1 cellular context compared by ENCODE assay signal in the genomic region with DNA sequence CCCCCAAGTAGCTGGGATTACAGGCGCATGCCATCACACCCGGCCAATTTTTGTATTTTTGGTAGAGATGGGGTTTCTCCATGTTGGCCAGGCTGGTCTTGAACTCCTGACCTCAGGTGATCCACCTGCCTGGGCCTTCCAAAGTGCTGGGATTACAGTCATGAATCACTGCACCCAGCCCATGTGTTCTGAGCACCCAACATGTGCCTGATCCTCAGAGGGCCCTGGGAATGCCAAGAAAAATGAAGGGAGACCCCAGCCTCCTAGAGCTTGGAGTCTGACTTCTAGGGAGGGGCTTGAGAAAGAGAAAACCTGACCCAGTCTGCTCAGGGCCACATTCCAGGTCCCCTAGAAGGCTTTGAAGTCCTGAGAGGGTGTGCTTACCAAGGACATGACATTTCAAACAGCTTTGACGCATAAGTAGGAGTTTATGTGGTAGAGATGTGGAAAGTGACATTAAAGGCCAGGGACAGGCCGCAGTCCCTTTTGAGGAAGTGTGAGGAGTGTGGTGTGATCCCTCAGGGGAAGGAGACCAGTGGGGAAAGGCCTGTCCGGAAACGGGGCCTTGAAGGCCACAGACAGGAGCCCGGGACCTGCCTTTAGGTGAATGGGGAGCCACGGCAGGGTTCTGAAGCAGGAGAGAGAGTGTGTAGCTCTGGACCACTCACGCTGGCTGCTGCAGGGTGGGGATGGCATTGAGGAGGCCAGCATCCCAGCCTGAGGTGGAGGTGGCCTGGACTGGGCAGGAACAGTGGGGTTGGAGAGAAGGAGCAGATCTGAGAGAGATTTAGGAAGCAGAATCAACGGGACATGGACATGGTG.
TF ChIP-seq lines count a peak whose summit lies in the region.

No MANE protein-coding gene starts in this region.

TF ChIP-seq in GM12878, 131 proteins besides CTCF, POLR2A, EP300 and RAD21 (continues in another document):
- TF ChIP-seq BCL11A (IDR thresholded peaks at IDR 0.05; ENCODE audit: low read depth, low read length): peak; percentile 86
- TF ChIP-seq, protein P1, sequence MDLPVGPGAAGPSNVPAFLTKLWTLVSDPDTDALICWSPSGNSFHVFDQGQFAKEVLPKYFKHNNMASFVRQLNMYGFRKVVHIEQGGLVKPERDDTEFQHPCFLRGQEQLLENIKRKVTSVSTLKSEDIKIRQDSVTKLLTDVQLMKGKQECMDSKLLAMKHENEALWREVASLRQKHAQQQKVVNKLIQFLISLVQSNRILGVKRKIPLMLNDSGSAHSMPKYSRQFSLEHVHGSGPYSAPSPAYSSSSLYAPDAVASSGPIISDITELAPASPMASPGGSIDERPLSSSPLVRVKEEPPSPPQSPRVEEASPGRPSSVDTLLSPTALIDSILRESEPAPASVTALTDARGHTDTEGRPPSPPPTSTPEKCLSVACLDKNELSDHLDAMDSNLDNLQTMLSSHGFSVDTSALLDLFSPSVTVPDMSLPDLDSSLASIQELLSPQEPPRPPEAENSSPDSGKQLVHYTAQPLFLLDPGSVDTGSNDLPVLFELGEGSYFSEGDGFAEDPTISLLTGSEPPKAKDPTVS (IDR thresholded peaks at IDR 0.05; ENCODE audit: low read depth, low read length): no peak
- TF ChIP-seq, protein P2, sequence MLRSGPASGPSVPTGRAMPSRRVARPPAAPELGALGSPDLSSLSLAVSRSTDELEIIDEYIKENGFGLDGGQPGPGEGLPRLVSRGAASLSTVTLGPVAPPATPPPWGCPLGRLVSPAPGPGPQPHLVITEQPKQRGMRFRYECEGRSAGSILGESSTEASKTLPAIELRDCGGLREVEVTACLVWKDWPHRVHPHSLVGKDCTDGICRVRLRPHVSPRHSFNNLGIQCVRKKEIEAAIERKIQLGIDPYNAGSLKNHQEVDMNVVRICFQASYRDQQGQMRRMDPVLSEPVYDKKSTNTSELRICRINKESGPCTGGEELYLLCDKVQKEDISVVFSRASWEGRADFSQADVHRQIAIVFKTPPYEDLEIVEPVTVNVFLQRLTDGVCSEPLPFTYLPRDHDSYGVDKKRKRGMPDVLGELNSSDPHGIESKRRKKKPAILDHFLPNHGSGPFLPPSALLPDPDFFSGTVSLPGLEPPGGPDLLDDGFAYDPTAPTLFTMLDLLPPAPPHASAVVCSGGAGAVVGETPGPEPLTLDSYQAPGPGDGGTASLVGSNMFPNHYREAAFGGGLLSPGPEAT (IDR thresholded peaks at IDR 0.05; ENCODE audit: low read depth): peak; percentile 80
- TF ChIP-seq MXI1 (IDR thresholded peaks at IDR 0.05; ENCODE audit: low read depth, low read length): 0 out of 2 replicates have a peak, but pooled peaks have one; percentile 31
- TF ChIP-seq ZNF217 (IDR thresholded peaks at IDR 0.05): no peak; the same call in none of the 2 replicates
- peak; percentile 92 for TF ChIP-seq RUNX3 (IDR thresholded peaks at IDR 0.05; ENCODE audit: low read length)
- TF ChIP-seq POU2F2 (IDR thresholded peaks at IDR 0.05; ENCODE audit: borderline replicate concordance, low read depth, low read length): peak; percentile 56; the same call in 1 of the 3 replicates
- no peak for TF ChIP-seq TARDBP (IDR thresholded peaks at IDR 0.05; ENCODE audit: borderline replicate concordance)
- TF ChIP-seq, protein P3, sequence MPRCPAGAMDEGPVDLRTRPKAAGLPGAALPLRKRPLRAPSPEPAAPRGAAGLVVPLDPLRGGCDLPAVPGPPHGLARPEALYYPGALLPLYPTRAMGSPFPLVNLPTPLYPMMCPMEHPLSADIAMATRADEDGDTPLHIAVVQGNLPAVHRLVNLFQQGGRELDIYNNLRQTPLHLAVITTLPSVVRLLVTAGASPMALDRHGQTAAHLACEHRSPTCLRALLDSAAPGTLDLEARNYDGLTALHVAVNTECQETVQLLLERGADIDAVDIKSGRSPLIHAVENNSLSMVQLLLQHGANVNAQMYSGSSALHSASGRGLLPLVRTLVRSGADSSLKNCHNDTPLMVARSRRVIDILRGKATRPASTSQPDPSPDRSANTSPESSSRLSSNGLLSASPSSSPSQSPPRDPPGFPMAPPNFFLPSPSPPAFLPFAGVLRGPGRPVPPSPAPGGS (IDR thresholded peaks at IDR 0.05; ENCODE audit: borderline replicate concordance, insufficient read depth, low read depth, low read length, poor library complexity, severe bottlenecking): peak; percentile 76
- TF ChIP-seq SMC3 (IDR thresholded peaks at IDR 0.05; ENCODE audit: borderline replicate concordance, low read length): no peak
- no peak for TF ChIP-seq CHD1 (IDR thresholded peaks at IDR 0.05; ENCODE audit: low read depth, low read length)
- TF ChIP-seq RAD51 (IDR thresholded peaks at IDR 0.05): no peak
- TF ChIP-seq RCOR1 (conservative IDR thresholded peaks at IDR 0.05; ENCODE audit: low read depth, low read length): no peak
- TF ChIP-seq, protein P4, sequence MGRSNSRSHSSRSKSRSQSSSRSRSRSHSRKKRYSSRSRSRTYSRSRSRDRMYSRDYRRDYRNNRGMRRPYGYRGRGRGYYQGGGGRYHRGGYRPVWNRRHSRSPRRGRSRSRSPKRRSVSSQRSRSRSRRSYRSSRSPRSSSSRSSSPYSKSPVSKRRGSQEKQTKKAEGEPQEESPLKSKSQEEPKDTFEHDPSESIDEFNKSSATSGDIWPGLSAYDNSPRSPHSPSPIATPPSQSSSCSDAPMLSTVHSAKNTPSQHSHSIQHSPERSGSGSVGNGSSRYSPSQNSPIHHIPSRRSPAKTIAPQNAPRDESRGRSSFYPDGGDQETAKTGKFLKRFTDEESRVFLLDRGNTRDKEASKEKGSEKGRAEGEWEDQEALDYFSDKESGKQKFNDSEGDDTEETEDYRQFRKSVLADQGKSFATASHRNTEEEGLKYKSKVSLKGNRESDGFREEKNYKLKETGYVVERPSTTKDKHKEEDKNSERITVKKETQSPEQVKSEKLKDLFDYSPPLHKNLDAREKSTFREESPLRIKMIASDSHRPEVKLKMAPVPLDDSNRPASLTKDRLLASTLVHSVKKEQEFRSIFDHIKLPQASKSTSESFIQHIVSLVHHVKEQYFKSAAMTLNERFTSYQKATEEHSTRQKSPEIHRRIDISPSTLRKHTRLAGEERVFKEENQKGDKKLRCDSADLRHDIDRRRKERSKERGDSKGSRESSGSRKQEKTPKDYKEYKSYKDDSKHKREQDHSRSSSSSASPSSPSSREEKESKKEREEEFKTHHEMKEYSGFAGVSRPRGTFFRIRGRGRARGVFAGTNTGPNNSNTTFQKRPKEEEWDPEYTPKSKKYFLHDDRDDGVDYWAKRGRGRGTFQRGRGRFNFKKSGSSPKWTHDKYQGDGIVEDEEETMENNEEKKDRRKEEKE (IDR thresholded peaks at IDR 0.05): no peak
- TF ChIP-seq CBX5 (IDR thresholded peaks at IDR 0.05; ENCODE audit: low read depth): no peak
- TF ChIP-seq, protein P5, sequence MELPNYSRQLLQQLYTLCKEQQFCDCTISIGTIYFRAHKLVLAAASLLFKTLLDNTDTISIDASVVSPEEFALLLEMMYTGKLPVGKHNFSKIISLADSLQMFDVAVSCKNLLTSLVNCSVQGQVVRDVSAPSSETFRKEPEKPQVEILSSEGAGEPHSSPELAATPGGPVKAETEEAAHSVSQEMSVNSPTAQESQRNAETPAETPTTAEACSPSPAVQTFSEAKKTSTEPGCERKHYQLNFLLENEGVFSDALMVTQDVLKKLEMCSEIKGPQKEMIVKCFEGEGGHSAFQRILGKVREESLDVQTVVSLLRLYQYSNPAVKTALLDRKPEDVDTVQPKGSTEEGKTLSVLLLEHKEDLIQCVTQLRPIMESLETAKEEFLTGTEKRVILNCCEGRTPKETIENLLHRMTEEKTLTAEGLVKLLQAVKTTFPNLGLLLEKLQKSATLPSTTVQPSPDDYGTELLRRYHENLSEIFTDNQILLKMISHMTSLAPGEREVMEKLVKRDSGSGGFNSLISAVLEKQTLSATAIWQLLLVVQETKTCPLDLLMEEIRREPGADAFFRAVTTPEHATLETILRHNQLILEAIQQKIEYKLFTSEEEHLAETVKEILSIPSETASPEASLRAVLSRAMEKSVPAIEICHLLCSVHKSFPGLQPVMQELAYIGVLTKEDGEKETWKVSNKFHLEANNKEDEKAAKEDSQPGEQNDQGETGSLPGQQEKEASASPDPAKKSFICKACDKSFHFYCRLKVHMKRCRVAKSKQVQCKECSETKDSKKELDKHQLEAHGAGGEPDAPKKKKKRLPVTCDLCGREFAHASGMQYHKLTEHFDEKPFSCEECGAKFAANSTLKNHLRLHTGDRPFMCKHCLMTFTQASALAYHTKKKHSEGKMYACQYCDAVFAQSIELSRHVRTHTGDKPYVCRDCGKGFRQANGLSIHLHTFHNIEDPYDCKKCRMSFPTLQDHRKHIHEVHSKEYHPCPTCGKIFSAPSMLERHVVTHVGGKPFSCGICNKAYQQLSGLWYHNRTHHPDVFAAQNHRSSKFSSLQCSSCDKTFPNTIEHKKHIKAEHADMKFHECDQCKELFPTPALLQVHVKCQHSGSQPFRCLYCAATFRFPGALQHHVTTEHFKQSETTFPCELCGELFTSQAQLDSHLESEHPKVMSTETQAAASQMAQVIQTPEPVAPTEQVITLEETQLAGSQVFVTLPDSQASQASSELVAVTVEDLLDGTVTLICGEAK (IDR thresholded peaks at IDR 0.05; ENCODE audit: borderline replicate concordance): no peak
- TF ChIP-seq HDAC2 (IDR thresholded peaks at IDR 0.05): no peak
- no peak for TF ChIP-seq MYC (IDR thresholded peaks at IDR 0.05; ENCODE audit: insufficient read depth, insufficient read length, insufficient replicate concordance, low read length, severe bottlenecking)
- TF ChIP-seq PAX5 (IDR thresholded peaks at IDR 0.05; ENCODE audit: borderline replicate concordance, low read depth, low read length): peak; percentile 53; the same call in 1 of the 2 replicates
- TF ChIP-seq, protein P6, sequence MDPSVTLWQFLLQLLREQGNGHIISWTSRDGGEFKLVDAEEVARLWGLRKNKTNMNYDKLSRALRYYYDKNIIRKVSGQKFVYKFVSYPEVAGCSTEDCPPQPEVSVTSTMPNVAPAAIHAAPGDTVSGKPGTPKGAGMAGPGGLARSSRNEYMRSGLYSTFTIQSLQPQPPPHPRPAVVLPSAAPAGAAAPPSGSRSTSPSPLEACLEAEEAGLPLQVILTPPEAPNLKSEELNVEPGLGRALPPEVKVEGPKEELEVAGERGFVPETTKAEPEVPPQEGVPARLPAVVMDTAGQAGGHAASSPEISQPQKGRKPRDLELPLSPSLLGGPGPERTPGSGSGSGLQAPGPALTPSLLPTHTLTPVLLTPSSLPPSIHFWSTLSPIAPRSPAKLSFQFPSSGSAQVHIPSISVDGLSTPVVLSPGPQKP (IDR thresholded peaks at IDR 0.05; ENCODE audit: low read depth, low read length): no peak
- TF ChIP-seq, protein P7, sequence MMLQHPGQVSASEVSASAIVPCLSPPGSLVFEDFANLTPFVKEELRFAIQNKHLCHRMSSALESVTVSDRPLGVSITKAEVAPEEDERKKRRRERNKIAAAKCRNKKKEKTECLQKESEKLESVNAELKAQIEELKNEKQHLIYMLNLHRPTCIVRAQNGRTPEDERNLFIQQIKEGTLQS (IDR thresholded peaks at IDR 0.05; ENCODE audit: borderline replicate concordance, extremely low read depth, low read depth, low read length): no peak
- TF ChIP-seq, protein P8, sequence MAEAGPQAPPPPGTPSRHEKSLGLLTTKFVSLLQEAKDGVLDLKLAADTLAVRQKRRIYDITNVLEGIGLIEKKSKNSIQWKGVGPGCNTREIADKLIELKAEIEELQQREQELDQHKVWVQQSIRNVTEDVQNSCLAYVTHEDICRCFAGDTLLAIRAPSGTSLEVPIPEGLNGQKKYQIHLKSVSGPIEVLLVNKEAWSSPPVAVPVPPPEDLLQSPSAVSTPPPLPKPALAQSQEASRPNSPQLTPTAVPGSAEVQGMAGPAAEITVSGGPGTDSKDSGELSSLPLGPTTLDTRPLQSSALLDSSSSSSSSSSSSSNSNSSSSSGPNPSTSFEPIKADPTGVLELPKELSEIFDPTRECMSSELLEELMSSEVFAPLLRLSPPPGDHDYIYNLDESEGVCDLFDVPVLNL (IDR thresholded peaks at IDR 0.05; ENCODE audit: low read depth, low read length): no peak
- peak; percentile 96 for TF ChIP-seq SMARCA5 (IDR thresholded peaks at IDR 0.05)
- TF ChIP-seq SP1 (IDR thresholded peaks at IDR 0.05; ENCODE audit: low read depth, low read length): peak; percentile 37
- TF ChIP-seq NR2F1 (conservative IDR thresholded peaks at IDR 0.05): peak; percentile 67
- no peak for TF ChIP-seq HDAC6 (IDR thresholded peaks at IDR 0.05; ENCODE audit: unreplicated experiment)
- no peak for TF ChIP-seq HDGF (IDR thresholded peaks at IDR 0.05)
- TF ChIP-seq POLR2AphosphoS5 (IDR thresholded peaks at IDR 0.05; ENCODE audit: low read length): no peak
- no peak for TF ChIP-seq KLF5 (IDR thresholded peaks at IDR 0.05; ENCODE audit: partially characterized antibody)
- no peak; the same call in 1 of the 2 replicates for TF ChIP-seq CBFB (IDR thresholded peaks at IDR 0.05; ENCODE audit: low read depth)
- TF ChIP-seq ZNF24 (IDR thresholded peaks at IDR 0.05): no peak
- no peak for TF ChIP-seq NFYA (IDR thresholded peaks at IDR 0.05; ENCODE audit: borderline replicate concordance, low read depth, low read length)
- TF ChIP-seq BMI1 (IDR thresholded peaks at IDR 0.05; ENCODE audit: borderline replicate concordance): no peak
- TF ChIP-seq TCF3 (IDR thresholded peaks at IDR 0.05; ENCODE audit: borderline replicate concordance, insufficient read depth, low read depth, low read length): no peak
- TF ChIP-seq EZH2 (IDR thresholded peaks at IDR 0.05; ENCODE audit: borderline replicate concordance, control insufficient read depth, low read depth, low read length): no peak
- TF ChIP-seq ASH2L (IDR thresholded peaks at IDR 0.05; ENCODE audit: borderline replicate concordance, low read depth): no peak
- TF ChIP-seq, protein P9, sequence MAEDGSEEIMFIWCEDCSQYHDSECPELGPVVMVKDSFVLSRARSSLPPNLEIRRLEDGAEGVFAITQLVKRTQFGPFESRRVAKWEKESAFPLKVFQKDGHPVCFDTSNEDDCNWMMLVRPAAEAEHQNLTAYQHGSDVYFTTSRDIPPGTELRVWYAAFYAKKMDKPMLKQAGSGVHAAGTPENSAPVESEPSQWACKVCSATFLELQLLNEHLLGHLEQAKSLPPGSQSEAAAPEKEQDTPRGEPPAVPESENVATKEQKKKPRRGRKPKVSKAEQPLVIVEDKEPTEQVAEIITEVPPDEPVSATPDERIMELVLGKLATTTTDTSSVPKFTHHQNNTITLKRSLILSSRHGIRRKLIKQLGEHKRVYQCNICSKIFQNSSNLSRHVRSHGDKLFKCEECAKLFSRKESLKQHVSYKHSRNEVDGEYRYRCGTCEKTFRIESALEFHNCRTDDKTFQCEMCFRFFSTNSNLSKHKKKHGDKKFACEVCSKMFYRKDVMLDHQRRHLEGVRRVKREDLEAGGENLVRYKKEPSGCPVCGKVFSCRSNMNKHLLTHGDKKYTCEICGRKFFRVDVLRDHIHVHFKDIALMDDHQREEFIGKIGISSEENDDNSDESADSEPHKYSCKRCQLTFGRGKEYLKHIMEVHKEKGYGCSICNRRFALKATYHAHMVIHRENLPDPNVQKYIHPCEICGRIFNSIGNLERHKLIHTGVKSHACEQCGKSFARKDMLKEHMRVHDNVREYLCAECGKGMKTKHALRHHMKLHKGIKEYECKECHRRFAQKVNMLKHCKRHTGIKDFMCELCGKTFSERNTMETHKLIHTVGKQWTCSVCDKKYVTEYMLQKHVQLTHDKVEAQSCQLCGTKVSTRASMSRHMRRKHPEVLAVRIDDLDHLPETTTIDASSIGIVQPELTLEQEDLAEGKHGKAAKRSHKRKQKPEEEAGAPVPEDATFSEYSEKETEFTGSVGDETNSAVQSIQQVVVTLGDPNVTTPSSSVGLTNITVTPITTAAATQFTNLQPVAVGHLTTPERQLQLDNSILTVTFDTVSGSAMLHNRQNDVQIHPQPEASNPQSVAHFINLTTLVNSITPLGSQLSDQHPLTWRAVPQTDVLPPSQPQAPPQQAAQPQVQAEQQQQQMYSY (CRISPR knock-in tag; IDR thresholded peaks at IDR 0.05): no peak
- no peak for TF ChIP-seq SUPT20H (IDR thresholded peaks at IDR 0.05; ENCODE audit: borderline replicate concordance, control insufficient read depth, low read depth, low read length)
- no peak for TF ChIP-seq CEBPB (IDR thresholded peaks at IDR 0.05; ENCODE audit: borderline replicate concordance in 1 of 2, low read depth in 2 of 2, low read length in 2 of 2)
